ENCODE assay signal across 1 cellular context in genomic region chr12:111775205-111776193, GRCh38.
A peak's percentile ranks its signal among the peaks of the same experiment; 100 is the strongest.
TF ChIP-seq lines count a peak whose summit lies in the region.

No MANE protein-coding gene starts in this region.

TF ChIP-seq in K562, 482 proteins besides CTCF, POLR2A, EP300 and RAD21 (continued from another document and continues in another):
- TF ChIP-seq PTTG1 (tag; IDR thresholded peaks at IDR 0.05; ENCODE audit: low read depth) (no peak), ZNF76 (CRISPR knock-in tag; IDR thresholded peaks at IDR 0.05; ENCODE audit: borderline replicate concordance) (no peak), SMARCE1 (IDR thresholded peaks at IDR 0.05) (peak; percentile 86), SMC3 (conservative IDR thresholded peaks at IDR 0.05; ENCODE audit: insufficient read depth, low read depth, low read length) (no peak), ZBTB49 (CRISPR knock-in tag; IDR thresholded peaks at IDR 0.05; ENCODE audit: borderline replicate concordance) (no peak), DACH1 (IDR thresholded peaks at IDR 0.05; ENCODE audit: partially characterized antibody) (no peak), USF1 (CRISPR knock-in tag; IDR thresholded peaks at IDR 0.05) (no peak), ELF2 (CRISPR knock-in tag; IDR thresholded peaks at IDR 0.05) (peak; percentile 45; the same call in 1 of the 2 replicates), SIN3B (IDR thresholded peaks at IDR 0.05; ENCODE audit: low read depth) (no peak), CUX1 (CRISPR knock-in tag; IDR thresholded peaks at IDR 0.05) (no peak; the same call in 1 of the 2 replicates), CHD4 (IDR thresholded peaks at IDR 0.05; ENCODE audit: insufficient read depth, insufficient replicate concordance, low read depth, low read length, poor library complexity, severe bottlenecking) (no peak), ZNF431 (CRISPR knock-in tag; IDR thresholded peaks at IDR 0.05) (no peak), POU5F1 (IDR thresholded peaks at IDR 0.05; ENCODE audit: borderline replicate concordance, low read depth, low read length, partially characterized antibody) (no peak), PHTF2 (CRISPR knock-in tag; IDR thresholded peaks at IDR 0.05) (no peak), TFE3 (CRISPR knock-in tag; IDR thresholded peaks at IDR 0.05) (no peak), CSDE1 (IDR thresholded peaks at IDR 0.05) (no peak), COPS2 (conservative IDR thresholded peaks at IDR 0.05) (no peak), E2F6 (IDR thresholded peaks at IDR 0.05; ENCODE audit: borderline replicate concordance in 1 of 2, extremely low read depth in 1 of 2, insufficient read depth in 1 of 2, insufficient read length in 1 of 2, low read depth in 1 of 2, low read length in 1 of 2, poor library complexity in 1 of 2, severe bottlenecking in 1 of 2) (no peak), GTF3C2 (IDR thresholded peaks at IDR 0.05; ENCODE audit: borderline replicate concordance, extremely low read depth, insufficient read length) (no peak), ZNF766 (CRISPR knock-in tag; conservative IDR thresholded peaks at IDR 0.05) (peak; percentile 78), SNAPC5 (CRISPR knock-in tag; IDR thresholded peaks at IDR 0.05) (no peak), MYBL2 (IDR thresholded peaks at IDR 0.05; ENCODE audit: low read depth) (no peak), MYBL2 (CRISPR knock-in tag; IDR thresholded peaks at IDR 0.05; ENCODE audit: borderline replicate concordance) (no peak), ZNF551 (CRISPR knock-in tag; IDR thresholded peaks at IDR 0.05) (no peak), SAFB (IDR thresholded peaks at IDR 0.05; ENCODE audit: borderline replicate concordance, low read depth, low read length) (no peak), CHD1 (IDR thresholded peaks at IDR 0.05; ENCODE audit: low read length) (no peak), MXI1 (IDR thresholded peaks at IDR 0.05; ENCODE audit: low read depth, low read length) (no peak), PCBP2 (IDR thresholded peaks at IDR 0.05; ENCODE audit: low read depth, low read length, poor library complexity, severe bottlenecking) (no peak), ZEB2 (IDR thresholded peaks at IDR 0.05) (no peak), ZKSCAN3 (CRISPR knock-in tag; IDR thresholded peaks at IDR 0.05) (no peak), PRPF4 (IDR thresholded peaks at IDR 0.05; ENCODE audit: insufficient read depth, low read depth, low read length, poor library complexity, severe bottlenecking) (no peak), NUFIP1 (IDR thresholded peaks at IDR 0.05; ENCODE audit: partially characterized antibody) (no peak), DPF2 (IDR thresholded peaks at IDR 0.05) (peak; percentile 89), SMARCC2 (IDR thresholded peaks at IDR 0.05; ENCODE audit: low read depth) (peak; percentile 60), RBFOX2 (IDR thresholded peaks at IDR 0.05; ENCODE audit: low read depth, low read length) (peak; percentile 39; the same call in 1 of the 2 replicates), ZNF668 (CRISPR knock-in tag; IDR thresholded peaks at IDR 0.05) (no peak), ETV1 (tag; conservative IDR thresholded peaks at IDR 0.05; ENCODE audit: low read depth) (peak; percentile 35), RBM34 (IDR thresholded peaks at IDR 0.05; ENCODE audit: borderline replicate concordance, insufficient read depth, low read length) (no peak), AFF1 (IDR thresholded peaks at IDR 0.05; ENCODE audit: low read depth in 1 of 2, partially characterized antibody in 2 of 2) (peak in 1 of 2 experiments; percentile 49), KAT2B (IDR thresholded peaks at IDR 0.05; ENCODE audit: low read depth, low read length) (no peak), ASH1L (IDR thresholded peaks at IDR 0.05; ENCODE audit: borderline replicate concordance, low read depth, partially characterized antibody) (no peak), ZBTB43 (CRISPR knock-in tag; IDR thresholded peaks at IDR 0.05) (no peak), NCOA4 (IDR thresholded peaks at IDR 0.05; ENCODE audit: partially characterized antibody) (no peak)
